Comparison of ENCODE assay signal across 33 cellular contexts in the genomic region with DNA sequence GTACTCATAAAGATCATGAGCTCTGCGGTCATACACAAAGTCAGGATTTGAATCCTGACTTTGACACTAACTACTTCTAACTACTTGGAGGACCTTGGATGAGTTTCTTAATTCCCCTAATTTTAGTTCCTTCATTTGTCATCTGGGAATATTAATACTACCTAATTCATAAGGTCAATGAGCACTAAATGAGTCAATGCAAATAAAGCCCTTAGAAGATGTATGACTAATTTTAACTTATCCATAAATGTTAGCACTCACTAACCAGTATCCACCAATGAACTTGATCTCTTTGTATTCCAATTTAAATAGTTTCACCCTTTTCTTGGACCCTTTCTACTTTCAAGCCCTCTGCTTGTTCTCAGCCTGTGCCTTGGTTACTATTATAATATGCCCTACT.
"Had no signal": no experiment of that assay in that cellular context is flagged by ENCODE, and none has a peak within 500 bp of the region (broad histone marks: within the 10 kb centered on the region; RNA-seq: fewer than 3 reads in every experiment).

No MANE protein-coding gene starts in this region.

- H3K36me3 ChIP-seq: adrenal gland, cardiac muscle cell, colonic mucosa, esophagus squamous epithelium had no signal

- DNase-seq: activated CD4-positive, alpha-beta T cell treated with anti-CD3 and anti-CD28 coated beads for 36 hours; activated CD4-positive, alpha-beta T cell treated with anti-CD3 and anti-CD28 coated beads, Interleukin-2, amount 10 ng/mL, durations not matched to agents 7 days and 5 days; activated CD4-positive, alpha-beta T cell treated with anti-CD3 and anti-CD28 coated beads, Interleukin-2, amount 50 U/mL, for 4 hours; activated CD4-positive, CD25-positive, alpha-beta regulatory T cell; activated CD4-positive, CD25-positive, alpha-beta regulatory T cell treated with anti-CD3 and anti-CD28 coated beads, Interleukin-2, amount 50 U/mL, for 72 hours; activated CD8-positive, alpha-beta memory T cell treated with anti-CD3 and anti-CD28 coated beads for 24 hours; activated CD8-positive, alpha-beta T cell treated with anti-CD3 and anti-CD28 coated beads for 36 hours; activated effector memory CD4-positive, alpha-beta T cell treated with Interleukin-2 at 50 U/mL for 16 hours; activated naive CD4-positive, alpha-beta T cell treated with anti-CD3 and anti-CD28 coated beads for 36 hours; activated naive CD8-positive, alpha-beta T cell treated with anti-CD3 and anti-CD28 coated beads for 36 hours; activated naive CD8-positive, alpha-beta T cell treated with anti-CD3 and anti-CD28 coated beads, Interleukin-2, amount 50 U/mL, for 24 hours; activated T-cell treated with anti-CD3 and anti-CD28 coated beads, Interleukin-2, amount 50 U/mL, for 4 hours; adrenal gland; amygdala; aorta; body of pancreas; central memory CD4-positive, alpha-beta T cell; cerebellar nuclear complex; colonic mucosa; effector CD8-positive, alpha-beta T cell; esophagus squamous epithelium; head of caudate nucleus; hippocampal formation; T-helper 1 cell; T-helper 17 cell; T1000 had no signal

- H3K27me3 Mint-ChIP-seq: activated CD4-positive, alpha-beta T cell treated with anti-CD3 and anti-CD28 coated beads for 36 hours; activated CD4-positive, alpha-beta T cell treated with anti-CD3 and anti-CD28 coated beads, Interleukin-2, amount 10 ng/mL, durations not matched to agents 7 days and 5 days; activated CD8-positive, alpha-beta T cell treated with anti-CD3 and anti-CD28 coated beads for 36 hours; activated naive CD4-positive, alpha-beta T cell treated with anti-CD3 and anti-CD28 coated beads, Interleukin-2, amount 50 U/mL, for 24 hours; activated naive CD8-positive, alpha-beta T cell treated with anti-CD3 and anti-CD28 coated beads for 36 hours; activated naive CD8-positive, alpha-beta T cell treated with anti-CD3 and anti-CD28 coated beads, Interleukin-2, amount 50 U/mL, for 24 hours; activated T-helper 17 cell treated with anti-CD3 and anti-CD28 coated beads, Interleukin-2, amount 50 U/mL, for 72 hours had no signal

- H3K36me3 Mint-ChIP-seq: activated naive CD4-positive, alpha-beta T cell treated with anti-CD3 and anti-CD28 coated beads, Interleukin-2, amount 50 U/mL, for 24 hours; activated naive CD8-positive, alpha-beta T cell treated with anti-CD3 and anti-CD28 coated beads for 36 hours had no signal

- H3K9me3 ChIP-seq: adrenal gland, body of pancreas, colonic mucosa, esophagus squamous epithelium had no signal

- H3K4me3 ChIP-seq: adrenal gland, body of pancreas, cardiac muscle cell, colonic mucosa, esophagus squamous epithelium had no signal

- H3K4me3 Mint-ChIP-seq: activated CD4-positive, alpha-beta T cell treated with anti-CD3 and anti-CD28 coated beads for 36 hours; activated CD4-positive, alpha-beta T cell treated with anti-CD3 and anti-CD28 coated beads, Interleukin-2, amount 10 ng/mL, durations not matched to agents 7 days and 5 days; activated CD8-positive, alpha-beta T cell treated with anti-CD3 and anti-CD28 coated beads for 36 hours; activated naive CD4-positive, alpha-beta T cell treated with anti-CD3 and anti-CD28 coated beads for 36 hours; activated naive CD4-positive, alpha-beta T cell treated with anti-CD3 and anti-CD28 coated beads, Interleukin-2, amount 50 U/mL, for 24 hours; activated naive CD8-positive, alpha-beta T cell treated with anti-CD3 and anti-CD28 coated beads for 36 hours; activated naive CD8-positive, alpha-beta T cell treated with anti-CD3 and anti-CD28 coated beads, Interleukin-2, amount 50 U/mL, for 24 hours; activated T-cell treated with anti-CD3 and anti-CD28 coated beads, Interleukin-2, amount 50 U/mL, for 4 hours; activated T-helper 17 cell treated with anti-CD3 and anti-CD28 coated beads, Interleukin-2, amount 50 U/mL, for 72 hours; T-helper 17 cell; T-helper 2 cell treated with Interferon-gamma antibody and Interleukin-4, amounts not matched to agents 5 μg/mL and 100 μg/mL, for 36 hours had no signal

- H3K4me1 ChIP-seq: adrenal gland, body of pancreas, colonic mucosa, esophagus squamous epithelium had no signal

- H3K9me3 Mint-ChIP-seq: activated CD4-positive, alpha-beta T cell treated with anti-CD3 and anti-CD28 coated beads, Interleukin-2, amount 10 ng/mL, durations not matched to agents 7 days and 5 days; activated naive CD8-positive, alpha-beta T cell treated with anti-CD3 and anti-CD28 coated beads for 36 hours; activated T-helper 17 cell treated with anti-CD3 and anti-CD28 coated beads, Interleukin-2, amount 50 U/mL, for 72 hours had no signal

- FAIRE-seq: endometrium, endothelial cell of umbilical vein, frontal cortex had no signal

- H3K4me1 Mint-ChIP-seq: activated CD4-positive, alpha-beta T cell treated with anti-CD3 and anti-CD28 coated beads for 36 hours; activated CD4-positive, alpha-beta T cell treated with anti-CD3 and anti-CD28 coated beads, Interleukin-2, amount 10 ng/mL, durations not matched to agents 7 days and 5 days; activated naive CD4-positive, alpha-beta T cell treated with anti-CD3 and anti-CD28 coated beads, Interleukin-2, amount 50 U/mL, for 24 hours; activated naive CD8-positive, alpha-beta T cell treated with anti-CD3 and anti-CD28 coated beads for 36 hours; activated naive CD8-positive, alpha-beta T cell treated with anti-CD3 and anti-CD28 coated beads, Interleukin-2, amount 50 U/mL, for 24 hours; activated T-helper 17 cell treated with anti-CD3 and anti-CD28 coated beads, Interleukin-2, amount 50 U/mL, for 72 hours; T-helper 17 cell had no signal

- H3K27me3 ChIP-seq: adrenal gland, body of pancreas, cardiac muscle cell, colonic mucosa, esophagus squamous epithelium had no signal

- H3K27ac ChIP-seq: adrenal gland, body of pancreas, cardiac muscle cell, colonic mucosa, esophagus squamous epithelium had no signal

- ATAC-seq: activated CD4-positive, alpha-beta T cell treated with anti-CD3 and anti-CD28 coated beads for 36 hours; activated CD8-positive, alpha-beta T cell treated with anti-CD3 and anti-CD28 coated beads for 36 hours; activated naive CD8-positive, alpha-beta T cell treated with anti-CD3 and anti-CD28 coated beads, Interleukin-2, amount 50 U/mL, for 24 hours; activated T-cell treated with anti-CD3 and anti-CD28 coated beads, Interleukin-2, amount 50 U/mL, for 4 hours; activated T-helper 17 cell treated with anti-CD3 and anti-CD28 coated beads, Interleukin-2, amount 50 U/mL, for 72 hours; body of pancreas; T-helper 17 cell had no signal

- H3K27ac Mint-ChIP-seq: activated CD4-positive, alpha-beta T cell treated with anti-CD3 and anti-CD28 coated beads for 36 hours; activated CD4-positive, alpha-beta T cell treated with anti-CD3 and anti-CD28 coated beads, Interleukin-2, amount 10 ng/mL, durations not matched to agents 7 days and 5 days; activated CD8-positive, alpha-beta T cell treated with anti-CD3 and anti-CD28 coated beads for 36 hours; activated naive CD4-positive, alpha-beta T cell treated with anti-CD3 and anti-CD28 coated beads for 36 hours; activated naive CD4-positive, alpha-beta T cell treated with anti-CD3 and anti-CD28 coated beads, Interleukin-2, amount 50 U/mL, for 24 hours; activated naive CD8-positive, alpha-beta T cell treated with anti-CD3 and anti-CD28 coated beads for 36 hours; activated naive CD8-positive, alpha-beta T cell treated with anti-CD3 and anti-CD28 coated beads, Interleukin-2, amount 50 U/mL, for 24 hours; activated T-helper 17 cell treated with anti-CD3 and anti-CD28 coated beads, Interleukin-2, amount 50 U/mL, for 72 hours; T-helper 17 cell; T-helper 2 cell treated with Interferon-gamma antibody and Interleukin-4, amounts not matched to agents 5 μg/mL and 100 μg/mL, for 36 hours had no signal
